In the genomic region with DNA sequence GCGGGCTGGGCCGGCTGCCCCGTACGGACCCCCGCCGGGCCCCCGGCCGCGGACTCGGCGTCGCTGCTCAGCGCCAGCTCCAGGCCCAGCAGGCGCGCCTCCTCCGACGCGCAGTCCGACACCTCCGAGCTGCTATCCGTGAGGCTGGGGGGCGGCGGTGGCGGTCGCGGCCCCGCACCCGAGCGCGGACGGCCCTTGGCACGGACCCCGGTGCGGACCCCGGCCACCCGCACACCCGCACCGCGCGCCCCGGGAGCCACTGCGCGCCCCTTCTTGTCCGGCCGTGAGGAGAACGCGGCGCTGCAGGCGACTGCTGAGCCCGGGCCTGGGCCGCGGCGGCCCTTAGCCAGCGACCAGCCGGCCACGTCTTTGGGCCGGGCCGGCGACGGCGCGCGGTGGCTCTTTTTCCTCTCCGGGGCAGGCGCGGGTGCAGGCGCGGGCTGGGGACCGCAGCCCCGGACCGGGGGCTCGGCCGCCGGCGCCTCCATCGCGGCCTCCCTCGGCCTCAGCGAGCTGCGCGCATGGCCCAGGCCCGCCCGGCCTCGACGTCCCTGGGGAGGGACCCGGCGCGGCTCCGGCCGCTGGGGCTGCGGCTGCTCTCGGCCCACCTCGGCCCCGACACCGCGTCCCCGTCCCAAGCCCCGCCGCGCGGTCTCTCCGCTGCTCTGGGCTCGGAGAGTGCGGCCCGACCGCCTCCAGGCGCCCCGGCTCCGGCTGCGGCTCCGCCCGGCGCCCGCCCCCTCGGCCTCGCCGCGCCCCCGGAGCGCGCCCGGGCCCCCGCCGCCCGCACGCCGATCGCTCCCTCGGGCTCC, we compare ENCODE assay signal across 8 cellular contexts.
DNase-seq lines count a peak whose midpoint lies in the region; ATAC-seq and TF ChIP-seq lines count a peak whose summit lies in the region.

No MANE protein-coding gene starts in this region.

- H3K36me3 Mint-ChIP-seq in central memory CD8-positive, alpha-beta T cell (ENCODE audit: insufficient read depth), result peaks cover 1% of the 10 kb centered on the region
- peaks cover 16% of the 10 kb centered on the region for H3K36me3 Mint-ChIP-seq in nephron progenitor cell (ENCODE audit: low read depth)

- no peak overlapping the region for H3K27ac Mint-ChIP-seq in central memory CD8-positive, alpha-beta T cell (ENCODE audit: low read depth)
- H3K27ac Mint-ChIP-seq in nephron progenitor cell, result no peak overlapping the region

- peak; percentile 59 for ATAC-seq in GM19324 (IDR thresholded peaks at IDR 0.05; ENCODE audit: low FRiP score, unreplicated experiment)
- peak; percentile 41 for ATAC-seq in HG03442 (IDR thresholded peaks at IDR 0.05; ENCODE audit: unreplicated experiment)
- peak; percentile 64 for ATAC-seq in central memory CD8-positive, alpha-beta T cell (replicated peaks; ENCODE audit: extremely low read depth, poor library complexity, severe bottlenecking)

- peaks cover 16% of the 10 kb centered on the region for H3K27me3 Mint-ChIP-seq in central memory CD8-positive, alpha-beta T cell
- H3K27me3 Mint-ChIP-seq in nephron progenitor cell (ENCODE audit: low read depth, poor library complexity), result peaks cover 13% of the 10 kb centered on the region

- peak overlapping the region; percentile 71 for H3K4me3 ChIP-seq in AG10803 (ENCODE audit: low read length)

- H3K4me1 Mint-ChIP-seq in central memory CD8-positive, alpha-beta T cell, result peaks cover 5% of the 10 kb centered on the region
- peaks cover 63% of the 10 kb centered on the region for H3K4me1 Mint-ChIP-seq in nephron progenitor cell

- TF ChIP-seq CTCF in AG10803 (conservative IDR thresholded peaks at IDR 0.05; ENCODE audit: low read length) (no peak), nephron progenitor cell (IDR thresholded peaks at IDR 0.05) (no peak)

- H3K9me3 Mint-ChIP-seq in central memory CD8-positive, alpha-beta T cell, result no peaks in the 10 kb centered on the region
- no peaks in the 10 kb centered on the region for H3K9me3 Mint-ChIP-seq in nephron progenitor cell

- DNase-seq in AG10803 (ENCODE audit: low read depth) (no peak), nephron progenitor cell (peak; percentile 41), NCI-H2107 treated with DMSO at 0.1 percent for 48 hours (lab: John Stamatoyannopoulos, UW; ENCODE audit: unreplicated experiment) (no peak), activated gamma-delta T cell (lab: John Stamatoyannopoulos, UW) (no peak)
- no peak for DNase-seq in central memory CD8-positive, alpha-beta T cell (ENCODE audit: low spot score in 2 of 2)
- no peak for DNase-seq in stimulated activated CD4-positive, alpha-beta T cell treated with anti-CD3 and anti-CD28 coated beads, Interleukin-4, amount 100 ng/mL, for 1 hour

- no peak overlapping the region for H3K4me3 Mint-ChIP-seq in central memory CD8-positive, alpha-beta T cell
- H3K4me3 Mint-ChIP-seq in nephron progenitor cell, result no peak overlapping the region
